ENCODE assay signal across 8 cellular contexts in genomic region chr19:14517446-14517839, GRCh38. TPM values are rescaled to one million over a fixed set of nuclear protein-coding genes. Genes with fewer than 3 reads are reported as not detected.
DNase-seq lines count a peak whose midpoint lies in the region; ATAC-seq and TF ChIP-seq lines count a peak whose summit lies in the region.

No MANE protein-coding gene starts in this region.

- intact Hi-C loops in CD14-positive monocyte (cut with micrococcal nuclease) (no loop called here), mammary epithelial cell (cut with micrococcal nuclease) (loop anchor here (1.0 to 5.0 kb wide), 3 partner anchors 12 to 99 kb away; partner anchors contain the start of gene DDX39A), left colon (cut with DNase I, micrococcal nuclease) (no loop called here)

- no peaks in the 10 kb centered on the region for H3K9me3 ChIP-seq in mammary epithelial cell (replicated peaks; ENCODE audit: insufficient read depth, low read length)

- CTCF ChIA-PET in mammary epithelial cell (lab: Charles Lee; ENCODE audit: low non-redundant PET), result interaction anchor here (0.5 to 0.7 kb wide), 2 partner anchors 10 to 17 kb away, joined by 5 to 10 read pairs; no protein-coding TSS in a partner anchor

- peak overlapping the region; percentile 81 to 94 (median 81) for H3K4me3 ChIP-seq in mammary epithelial cell (replicated peaks in 1 of 3; ENCODE audit: insufficient read depth in 1 of 3, low read depth in 2 of 3, low read length in 3 of 3)

- no peaks in the 10 kb centered on the region for H3K27me3 ChIP-seq in mammary epithelial cell (ENCODE audit: insufficient read depth, low read length)

- peaks cover 6% of the 10 kb centered on the region for H4K20me1 ChIP-seq in mammary epithelial cell (ENCODE audit: insufficient read depth, low read length)

- BruUV-seq in mammary epithelial cell (replicated peaks; lab: Mats Ljungman, UMichigan), result no TSS peak

- dilution Hi-C loops in mammary epithelial cell (cut with HindIII; ENCODE audit: low sequenced_read_pairs), result no loop called here

- peaks cover 34 to 35% of the 10 kb centered on the region in 2 donors for H3K36me3 Mint-ChIP-seq in CD14-positive monocyte

- peaks cover 0 to 3% (median 1%) of the 10 kb centered on the region in 3 donors for H3K27me3 Mint-ChIP-seq in CD14-positive monocyte (ENCODE audit: low read depth in 3 of 3)

- H3K9me3 Mint-ChIP-seq in CD14-positive monocyte, result no peaks in the 10 kb centered on the region

- H3K4me1 Mint-ChIP-seq in CD14-positive monocyte, result peaks cover 36% of the 10 kb centered on the region

- no peak overlapping the region for H2AFZ ChIP-seq in mammary epithelial cell (ENCODE audit: low read depth, low read length)

- H3K4me1 ChIP-seq in mammary epithelial cell (ENCODE audit: insufficient read depth, low read length), result peaks cover 39% of the 10 kb centered on the region

- peaks cover 19% of the 10 kb centered on the region for H3K36me3 ChIP-seq in mammary epithelial cell (ENCODE audit: insufficient read depth, low read length)

- H3K79me2 ChIP-seq in mammary epithelial cell (ENCODE audit: insufficient read depth, low read length), result peaks cover 45% of the 10 kb centered on the region

- peak overlapping the region; percentile 89 to 93 for H3K4me3 Mint-ChIP-seq in CD14-positive monocyte

- in situ Hi-C loops in mammary epithelial cell (cut with MboI; ENCODE audit: low sequenced_read_pairs in 2 of 2), result no loop called here

- H3K27ac Mint-ChIP-seq in CD14-positive monocyte, result peak overlapping the region; percentile 20 to 91 (median 81)

- H3K4me2 ChIP-seq in mammary epithelial cell (ENCODE audit: insufficient read depth, low read depth, low read length), result peak overlapping the region; percentile 91

- peak; percentile 0 for ATAC-seq in HG03439 (IDR thresholded peaks at IDR 0.05; ENCODE audit: unreplicated experiment)
- no peak for ATAC-seq in HG02642 (IDR thresholded peaks at IDR 0.05; ENCODE audit: poor library complexity, unreplicated experiment)
- ATAC-seq in left colon, result no peak

- DNase-seq in CD14-positive monocyte (ENCODE audit: low spot score) (no peak), mammary epithelial cell (no peak), mesenteric fat pad (ENCODE audit: low spot score) (peak; percentile 89), SIG-M5 (lab: John Stamatoyannopoulos, UW) (no peak), left colon (no peak), putamen (ENCODE audit: low spot score) (no peak)

- H3K9ac ChIP-seq in mammary epithelial cell (ENCODE audit: insufficient read depth, low read length), result peak overlapping the region; percentile 95

- H3K27ac ChIP-seq in mammary epithelial cell (ENCODE audit: insufficient read depth, low read depth, low read length), result peak overlapping the region; percentile 92

- TF ChIP-seq CTCF in CD14-positive monocyte (IDR thresholded peaks at IDR 0.05), result no peak
- TF ChIP-seq CTCF in mammary epithelial cell (conservative IDR thresholded peaks at IDR 0.05 in 1 of 2, IDR thresholded peaks at IDR 0.05 in 1 of 2; ENCODE audit: extremely low read depth in 1 of 2, insufficient read depth in 1 of 2, low read depth in 1 of 2, low read length in 2 of 2), result no peak

- 0% methylated on average over 7 of the region's 32 CpGs for WGBS in mammary epithelial cell (ENCODE audit: low coverage, missing lambda C conversion rate)

RNA-seq across cellular contexts. Expression of gene DNAJB1, which starts 0.8 kb away (rescaled TPM):
- 10 to 100 TPM; 59.3 to 70.9 TPM for polyA plus RNA-seq in CD14-positive monocyte
- total RNA-seq in mammary epithelial cell, result 100 to 1,000 TPM; 133 to 182 TPM
- polyA plus RNA-seq in mammary epithelial cell, result 176 TPM
- polyA minus RNA-seq in mammary epithelial cell, result 261 TPM
- total RNA-seq in mesenteric fat pad, result 111 TPM
- 100 to 1,000 TPM; 122 to 123 TPM for total RNA-seq in left colon

RNA-seq across cellular contexts. Expression of gene TECR, which starts 12.0 kb away (rescaled TPM):
- polyA plus RNA-seq in CD14-positive monocyte (10 to 100 TPM; 76.7 to 79.6 TPM), mammary epithelial cell (245 TPM)
- total RNA-seq in mammary epithelial cell (100 to 1,000 TPM in 1 of 2 donors, 10 to 100 TPM in 1; 68.0 to 168 TPM), mesenteric fat pad (119 TPM), left colon (100 to 1,000 TPM; 119 to 161 TPM)
- 522 TPM for polyA minus RNA-seq in mammary epithelial cell

RNA-seq across cellular contexts. Expression of gene GIPC1, which starts 21.5 kb away (rescaled TPM):
- polyA plus RNA-seq in CD14-positive monocyte (1 to 10 TPM; 4.8 to 6.2 TPM), mammary epithelial cell (157 TPM)
- total RNA-seq in mammary epithelial cell (100 to 1,000 TPM; 186 to 190 TPM), mesenteric fat pad (75.7 TPM), left colon (100 to 1,000 TPM; 310 to 395 TPM)
- polyA minus RNA-seq in mammary epithelial cell, result 60.3 TPM

RNA-seq across cellular contexts. Expression of gene PTGER1, which starts 42.3 kb away (rescaled TPM):
- not detected for polyA plus RNA-seq in CD14-positive monocyte
- under 1 TPM; 0.56 to 0.83 TPM for total RNA-seq in mammary epithelial cell
- not detected for polyA plus RNA-seq in mammary epithelial cell
- polyA minus RNA-seq in mammary epithelial cell, result not detected
- total RNA-seq in mesenteric fat pad, result 0.55 TPM
- total RNA-seq in left colon, result under 1 TPM; 0.52 to 0.84 TPM

RNA-seq across cellular contexts. Expression of gene NDUFB7, which starts 54.4 kb away (rescaled TPM):
- polyA plus RNA-seq in CD14-positive monocyte, result 100 to 1,000 TPM; 204 to 313 TPM
- total RNA-seq in mammary epithelial cell, result 100 to 1,000 TPM; 142 to 177 TPM
- 246 TPM for polyA plus RNA-seq in mammary epithelial cell
- 15.7 TPM for polyA minus RNA-seq in mammary epithelial cell
- 181 TPM for total RNA-seq in mesenteric fat pad
- total RNA-seq in left colon, result 100 to 1,000 TPM; 228 to 299 TPM
